7 cellular contexts compared by ENCODE assay signal in the genomic region with DNA sequence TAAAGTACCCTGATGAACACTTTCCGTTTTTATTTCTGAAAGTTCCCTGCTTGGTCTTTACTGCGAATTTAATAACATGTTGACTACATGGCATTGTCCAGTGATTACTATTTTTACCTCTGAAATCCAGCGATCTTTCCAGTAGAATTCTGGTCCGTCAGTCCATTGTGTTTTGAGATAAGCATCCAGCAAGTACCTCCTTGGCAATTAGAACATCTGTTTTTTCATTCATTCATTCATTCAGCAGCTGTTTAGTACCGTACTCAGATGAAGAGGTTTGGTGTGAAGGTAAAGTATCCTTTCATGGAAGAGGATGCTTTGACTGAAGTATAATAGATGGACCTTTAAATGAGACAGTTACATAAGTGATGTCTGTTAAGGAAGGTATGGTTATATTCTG. TPM values are rescaled to one million over a fixed set of nuclear protein-coding genes. Genes with fewer than 3 reads are reported as not detected.
DNase-seq lines count a peak whose midpoint lies in the region; ATAC-seq and TF ChIP-seq lines count a peak whose summit lies in the region.

No MANE protein-coding gene starts in this region.

- H3K79me2 ChIP-seq in SU-DHL-6 (ENCODE audit: insufficient read depth, low read length), result no peaks in the 10 kb centered on the region; the same call in 1 of the 2 replicates

- H3K9ac ChIP-seq in SU-DHL-6 (ENCODE audit: low read length), result peak overlapping the region; percentile 79

- in situ Hi-C loops in HAP-1 (cut with MboI; ENCODE audit: low sequenced_read_pairs), result no loop called here

- H3K27ac ChIP-seq in SU-DHL-6 (ENCODE audit: low read depth, low read length) (no peak overlapping the region), skin epidermis (peak overlapping the region in 17 of 21 experiments; percentile 78 to 98 (median 92))

- H3K36me3 ChIP-seq in HAP-1 (replicated peaks), result no peaks in the 10 kb centered on the region; the same call in 1 of the 2 replicates
- H3K36me3 ChIP-seq in SU-DHL-6 (ENCODE audit: low read length), result no peaks in the 10 kb centered on the region

- H3K27me3 ChIP-seq in HAP-1 (ENCODE audit: low read depth) (no peaks in the 10 kb centered on the region), SU-DHL-6 (ENCODE audit: low read length) (no peaks in the 10 kb centered on the region)

- peak overlapping the region; percentile 76 for H2AFZ ChIP-seq in SU-DHL-6 (ENCODE audit: low read depth, low read length, severe bottlenecking)

- H3K4me1 ChIP-seq in HAP-1, result no peaks in the 10 kb centered on the region; the same call in 1 of the 2 replicates

- H4K20me1 ChIP-seq in SU-DHL-6 (ENCODE audit: low read depth, low read length), result peaks cover 17% of the 10 kb centered on the region

- no peak for ATAC-seq in HG03095 (IDR thresholded peaks at IDR 0.05; ENCODE audit: unreplicated experiment)

- H3K4me2 ChIP-seq in SU-DHL-6 (ENCODE audit: low read depth, low read length, poor library complexity, severe bottlenecking), result peak overlapping the region; percentile 60

- no peaks in the 10 kb centered on the region for H3K9me2 ChIP-seq in SU-DHL-6 (replicated peaks; ENCODE audit: insufficient read depth, low read length)

- peak overlapping the region; percentile 56 for H3K4me3 ChIP-seq in HAP-1
- H3K4me3 ChIP-seq in SU-DHL-6 (ENCODE audit: insufficient read depth, low read length, poor library complexity, severe bottlenecking), result peak overlapping the region; percentile 85
- peak overlapping the region; percentile 77 for H3K4me3 ChIP-seq in fibroblast of villous mesenchyme (ENCODE audit: low read depth, low read length)
- H3K4me3 ChIP-seq in skin epidermis, result peak overlapping the region; percentile 58 to 94 (median 86)

- TF ChIP-seq CTCF in SU-DHL-6 (IDR thresholded peaks at IDR 0.05; ENCODE audit: insufficient read depth, low read length, poor library complexity, severe bottlenecking) (no peak), fibroblast of villous mesenchyme (IDR thresholded peaks at IDR 0.05; ENCODE audit: insufficient read depth, low read depth, low read length) (no peak)

- no peaks in the 10 kb centered on the region for H3K9me3 ChIP-seq in HAP-1
- H3K9me3 ChIP-seq in SU-DHL-6 (ENCODE audit: insufficient read depth, low read length), result no peaks in the 10 kb centered on the region

- no peak for DNase-seq in HAP-1 (ENCODE audit: low spot score in 2 of 2)
- DNase-seq in fibroblast of villous mesenchyme (ENCODE audit: low read depth), result no peak
- DNase-seq in NAMALWA (ENCODE audit: low spot score), result no peak
- no peak for DNase-seq in mesenteric fat pad (ENCODE audit: low spot score)

- peaks cover 9% of the 10 kb centered on the region for H3F3A ChIP-seq in SU-DHL-6 (ENCODE audit: insufficient read depth)

RNA-seq across cellular contexts. Expression of a gene that starts 1.1 kb away (rescaled TPM):
- total RNA-seq in fibroblast of villous mesenchyme (86.0 and 111 TPM in 2 replicates), mesenteric fat pad (30.3 TPM)

RNA-seq across cellular contexts. Expression of a gene that starts 33.1 kb away (rescaled TPM):
- total RNA-seq in fibroblast of villous mesenchyme (under 0.01 TPM in 2 replicates), mesenteric fat pad (not detected)
